ENCODE assay signal across 32 cellular contexts in the genomic region with DNA sequence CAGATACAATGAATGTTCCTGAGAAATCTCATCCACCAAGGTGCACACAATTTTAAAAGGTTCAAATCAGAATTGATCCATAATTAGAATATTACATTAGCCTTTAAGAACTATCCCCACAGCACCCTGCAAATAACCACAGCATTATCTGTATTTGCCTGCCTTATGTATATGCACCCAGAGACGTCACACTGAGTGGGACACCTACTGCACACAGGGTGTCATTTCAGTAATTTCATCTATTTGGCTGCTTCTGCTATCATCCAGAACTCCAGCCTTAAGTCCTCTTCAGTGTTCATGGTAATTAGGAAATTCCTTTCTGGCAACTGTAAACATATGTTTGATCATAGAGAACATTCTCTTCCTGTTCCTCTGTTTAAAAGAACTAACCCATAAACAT.
DNase-seq lines count a peak whose midpoint lies in the region; ATAC-seq and TF ChIP-seq lines count a peak whose summit lies in the region.
"Had no signal": no experiment of that assay in that cellular context is flagged by ENCODE, and none has a peak within 500 bp of the region (broad histone marks: within the 10 kb centered on the region; RNA-seq: fewer than 3 reads in every experiment).

No MANE protein-coding gene starts in this region.

- no peaks in the 10 kb centered on the region for H3K9me3 Mint-ChIP-seq in neural progenitor cell
- H3K9me3 Mint-ChIP-seq: mesothelial cell of epicardium, WTC11 had no signal

- CTCF ChIA-PET in A673 (lab: Charles Lee): no interaction called here

- no peaks in the 10 kb centered on the region for H3F3A ChIP-seq in neural progenitor cell (ENCODE audit: low read depth)

- no peaks in the 10 kb centered on the region for H4K20me1 ChIP-seq in neural progenitor cell (ENCODE audit: low read depth)

- H3K27me3 ChIP-seq in A673 (replicated peaks; ENCODE audit: insufficient read depth, low read depth, low read length, poor library complexity): no peaks in the 10 kb centered on the region
- H3K27me3 ChIP-seq in neural progenitor cell: no peaks in the 10 kb centered on the region
- H3K27me3 ChIP-seq: breast epithelium had no signal

- POLR2A ChIA-PET in A673 (lab: Charles Lee; ENCODE audit: low non-redundant PET): no interaction called here

- H3K9me3 ChIP-seq in A673 (ENCODE audit: low read depth, low read length, poor library complexity, severe bottlenecking) (no peaks in the 10 kb centered on the region), neural progenitor cell (ENCODE audit: low read depth) (no peaks in the 10 kb centered on the region)
- H3K9me3 ChIP-seq: breast epithelium, left ventricle myocardium inferior had no signal

- no peaks in the 10 kb centered on the region for H3K36me3 ChIP-seq in A673 (ENCODE audit: insufficient read depth, low read length, poor library complexity, severe bottlenecking)
- no peaks in the 10 kb centered on the region for H3K36me3 ChIP-seq in neural progenitor cell
- H3K36me3 ChIP-seq: breast epithelium, left ventricle myocardium inferior had no signal

- H3K27ac ChIP-seq in A673 (ENCODE audit: low read depth, low read length, poor library complexity, severe bottlenecking): peak overlapping the region; percentile 15
- H3K27ac ChIP-seq in VCaP: peak overlapping the region; percentile 66
- H3K27ac ChIP-seq in neural progenitor cell: no peak overlapping the region
- H3K27ac ChIP-seq: breast epithelium, GM23248, left ventricle myocardium inferior had no signal

- H3K27me3 Mint-ChIP-seq in neural progenitor cell (ENCODE audit: insufficient read depth, low read depth): no peaks in the 10 kb centered on the region
- H3K27me3 Mint-ChIP-seq: activated CD8-positive, alpha-beta memory T cell treated with anti-CD3 and anti-CD28 coated beads, Interleukin-2, amount 10 ng/mL, durations not matched to agents 7 days and 5 days; naive thymus-derived CD4-positive, alpha-beta T cell had no signal

- peak; percentile 42 for DNase-seq in A673 (ENCODE audit: low spot score)
- no peak for DNase-seq in activated T-cell treated with anti-CD3 and anti-CD28 coated beads, Interleukin-2, amount 50 U/mL, for 1 hour
- no peak for DNase-seq in NCI-H1436 (lab: John Stamatoyannopoulos, UW)
- DNase-seq in neural progenitor cell (ENCODE audit: low spot score): no peak
- DNase-seq: activated CD4-positive, alpha-beta T cell treated with anti-CD3 and anti-CD28 coated beads, Interleukin-2, amount 50 U/mL, for 1 hour; activated CD8-positive, alpha-beta memory T cell treated with anti-CD3 and anti-CD28 coated beads, Interleukin-2, amount 10 ng/mL, durations not matched to agents 7 days and 5 days; activated naive CD4-positive, alpha-beta T cell treated with Interleukin-2 at 50 U/mL for 16 hours; activated T-cell treated with anti-CD3 and anti-CD28 coated beads, Interleukin-2, amount 50 U/mL, for 72 hours; AML-193; CD8-positive, alpha-beta T cell; DMS 273 treated with DMSO at 0.1 percent for 48 hours; effector CD8-positive, alpha-beta T cell; EL; glutamatergic neuron; GM23248; islet precursor cell; left ventricle myocardium inferior; naive thymus-derived CD4-positive, alpha-beta T cell; NCI-H1105; NCI-H2029; NCI-H774; occipital lobe; Right ventricle myocardium superior; stimulated activated naive CD4-positive, alpha-beta T cell treated with Interleukin-2 at 50 U/mL for 16 hours; T1000 had no signal

- H3K4me3 ChIP-seq in A673 (ENCODE audit: low read depth, low read length, poor library complexity, severe bottlenecking) (no peak overlapping the region), neural progenitor cell (no peak overlapping the region)
- H3K4me3 ChIP-seq: breast epithelium, GM23248, left ventricle myocardium inferior had no signal

- H3K27ac Mint-ChIP-seq in neural progenitor cell: no peak overlapping the region
- H3K27ac Mint-ChIP-seq: activated CD8-positive, alpha-beta memory T cell treated with anti-CD3 and anti-CD28 coated beads, Interleukin-2, amount 10 ng/mL, durations not matched to agents 7 days and 5 days; activated T-cell treated with anti-CD3 and anti-CD28 coated beads, Interleukin-2, amount 50 U/mL, for 72 hours; CD8-positive, alpha-beta T cell; mesothelial cell of epicardium; naive thymus-derived CD4-positive, alpha-beta T cell; WTC11 had no signal

- no peak overlapping the region for H2AFZ ChIP-seq in neural progenitor cell (replicated peaks)
- H2AFZ ChIP-seq: GM23248 had no signal

- TF ChIP-seq CTCF in A673 (conservative IDR thresholded peaks at IDR 0.05; ENCODE audit: low read depth, low read length) (peak; percentile 25; the same call in 1 of the 2 replicates), VCaP (conservative IDR thresholded peaks at IDR 0.05) (peak; percentile 40), neural progenitor cell (IDR thresholded peaks at IDR 0.05) (no peak)

- H3K4me3 Mint-ChIP-seq in neural progenitor cell: no peak overlapping the region
- H3K4me3 Mint-ChIP-seq: activated CD8-positive, alpha-beta memory T cell treated with anti-CD3 and anti-CD28 coated beads, Interleukin-2, amount 10 ng/mL, durations not matched to agents 7 days and 5 days; activated T-cell treated with anti-CD3 and anti-CD28 coated beads, Interleukin-2, amount 50 U/mL, for 72 hours; CD8-positive, alpha-beta T cell; mesothelial cell of epicardium; naive thymus-derived CD4-positive, alpha-beta T cell; WTC11 had no signal

- BruUV-seq in A673 (replicated peaks; lab: Mats Ljungman, UMichigan): no TSS peak

- H3K4me2 ChIP-seq in neural progenitor cell: no peak overlapping the region

- no peaks in the 10 kb centered on the region for H3K4me1 Mint-ChIP-seq in neural progenitor cell
- H3K4me1 Mint-ChIP-seq: activated CD8-positive, alpha-beta memory T cell treated with anti-CD3 and anti-CD28 coated beads, Interleukin-2, amount 10 ng/mL, durations not matched to agents 7 days and 5 days; naive thymus-derived CD4-positive, alpha-beta T cell had no signal

- peak; percentile 57 for ATAC-seq in GM19467 (IDR thresholded peaks at IDR 0.05; ENCODE audit: unreplicated experiment)
- peak; percentile 48 for ATAC-seq in HG03442 (IDR thresholded peaks at IDR 0.05; ENCODE audit: unreplicated experiment)
- ATAC-seq in GM18505 (IDR thresholded peaks at IDR 0.05; ENCODE audit: unreplicated experiment): no peak
- ATAC-seq: activated CD8-positive, alpha-beta memory T cell treated with anti-CD3 and anti-CD28 coated beads, Interleukin-2, amount 10 ng/mL, durations not matched to agents 7 days and 5 days; activated T-cell treated with anti-CD3 and anti-CD28 coated beads, Interleukin-2, amount 50 U/mL, for 72 hours; CD8-positive, alpha-beta T cell; naive thymus-derived CD4-positive, alpha-beta T cell; WTC11 had no signal

- no peaks in the 10 kb centered on the region for H3K36me3 Mint-ChIP-seq in neural progenitor cell
- H3K36me3 Mint-ChIP-seq: activated CD8-positive, alpha-beta memory T cell treated with anti-CD3 and anti-CD28 coated beads, Interleukin-2, amount 10 ng/mL, durations not matched to agents 7 days and 5 days; CD8-positive, alpha-beta T cell; mesothelial cell of epicardium; naive thymus-derived CD4-positive, alpha-beta T cell; WTC11 had no signal

- no peak overlapping the region for H3K9ac ChIP-seq in neural progenitor cell
- H3K9ac ChIP-seq: GM23248 had no signal

- no peak for TF ChIP-seq POLR2A in GM18505 (IDR thresholded peaks at IDR 0.05; ENCODE audit: borderline replicate concordance, extremely low read depth, insufficient read depth, insufficient read length)

- H3K79me2 ChIP-seq in neural progenitor cell (ENCODE audit: low read depth): no peaks in the 10 kb centered on the region

- intact Hi-C loops in A673 (cut with micrococcal nuclease; ENCODE audit: unreplicated experiment): loop anchor here (10.0 kb wide), 2 partner anchors 698 to 978 kb away; no protein-coding TSS in a partner anchor

- H3K4me1 ChIP-seq in A673 (ENCODE audit: insufficient read depth, low read length, poor library complexity, severe bottlenecking): peaks cover 17% of the 10 kb centered on the region
- H3K4me1 ChIP-seq in neural progenitor cell: no peaks in the 10 kb centered on the region
- H3K4me1 ChIP-seq: breast epithelium, left ventricle myocardium inferior had no signal
